Comparison of ENCODE assay signal across 10 cellular contexts in genomic region chr3:127406309-127407025, GRCh38.
DNase-seq lines count a peak whose midpoint lies in the region; ATAC-seq and TF ChIP-seq lines count a peak whose summit lies in the region.
"Had no signal": no experiment of that assay in that cellular context is flagged by ENCODE, and none has a peak within 500 bp of the region (broad histone marks: within the 10 kb centered on the region; RNA-seq: fewer than 3 reads in every experiment).

No MANE protein-coding gene starts in this region.

- H3K27me3 Mint-ChIP-seq in stimulated activated memory B cell treated with anti-CD40 and anti-IgM and Interleukin-4, amounts not matched to agents 10 μg/mL and 1 μg/mL and 100 μg/mL, for 72 hours, result peaks cover 64% of the 10 kb centered on the region

- no peaks in the 10 kb centered on the region for H3K79me2 ChIP-seq in hepatocyte

- intact Hi-C loops in A673 (cut with micrococcal nuclease; ENCODE audit: unreplicated experiment), result no loop called here

- H4K20me1 ChIP-seq in hepatocyte (ENCODE audit: insufficient read depth, poor library complexity, severe bottlenecking), result no peaks in the 10 kb centered on the region

- H3K9me3 ChIP-seq in A673 (ENCODE audit: low read depth, low read length, poor library complexity, severe bottlenecking) (no peaks in the 10 kb centered on the region), hepatocyte (ENCODE audit: low read depth) (no peaks in the 10 kb centered on the region)
- H3K9me3 ChIP-seq: heart right ventricle had no signal

- no TSS peak for BruUV-seq in A673 (replicated peaks; lab: Mats Ljungman, UMichigan)

- H3K4me3 ChIP-seq in A673 (ENCODE audit: low read depth, low read length, poor library complexity, severe bottlenecking) (no peak overlapping the region), hepatocyte (no peak overlapping the region)
- H3K4me3 ChIP-seq: heart right ventricle had no signal

- peak; percentile 32; the same call in 1 of the 2 replicates for TF ChIP-seq CTCF in A673 (conservative IDR thresholded peaks at IDR 0.05; ENCODE audit: low read depth, low read length)
- peak; percentile 48 for TF ChIP-seq CTCF in GM12874 (IDR thresholded peaks at IDR 0.05; ENCODE audit: insufficient read depth, low read depth, low read length)
- peak; percentile 17 for TF ChIP-seq CTCF in hepatocyte (IDR thresholded peaks at IDR 0.05; ENCODE audit: poor library complexity)

- H3K4me2 ChIP-seq in hepatocyte, result no peak overlapping the region

- no peak overlapping the region for H3K4me3 Mint-ChIP-seq in stimulated activated memory B cell treated with anti-CD40 and anti-IgM and Interleukin-4, amounts not matched to agents 10 μg/mL and 1 μg/mL and 100 μg/mL, for 72 hours
- H3K4me3 Mint-ChIP-seq: activated T-cell treated with anti-CD3 and anti-CD28 coated beads, Interleukin-2, amount 50 U/mL, for 72 hours had no signal

- H3K27ac Mint-ChIP-seq in stimulated activated memory B cell treated with anti-CD40 and anti-IgM and Interleukin-4, amounts not matched to agents 10 μg/mL and 1 μg/mL and 100 μg/mL, for 72 hours, result no peak overlapping the region
- H3K27ac Mint-ChIP-seq: activated T-cell treated with anti-CD3 and anti-CD28 coated beads, Interleukin-2, amount 50 U/mL, for 72 hours had no signal

- H3K27me3 ChIP-seq in A673 (replicated peaks; ENCODE audit: insufficient read depth, low read depth, low read length, poor library complexity), result no peaks in the 10 kb centered on the region
- H3K27me3 ChIP-seq in hepatocyte, result no peaks in the 10 kb centered on the region

- H3K9me3 Mint-ChIP-seq in stimulated activated memory B cell treated with anti-CD40 and anti-IgM and Interleukin-4, amounts not matched to agents 10 μg/mL and 1 μg/mL and 100 μg/mL, for 72 hours, result no peaks in the 10 kb centered on the region
- H3K9me3 Mint-ChIP-seq: activated T-cell treated with anti-CD3 and anti-CD28 coated beads, Interleukin-2, amount 50 U/mL, for 72 hours had no signal

- H2AFZ ChIP-seq in hepatocyte, result no peak overlapping the region

- DNase-seq in A673 (ENCODE audit: low spot score) (peak; percentile 23), OCI-M1 (lab: John Stamatoyannopoulos, UW) (peak; percentile 29), hepatocyte (ENCODE audit: low spot score) (peak; percentile 55), NCI-H2227 (lab: John Stamatoyannopoulos, UW; ENCODE audit: unreplicated experiment) (no peak)
- DNase-seq in activated CD4-positive, CD25-positive, alpha-beta regulatory T cell (lab: John Stamatoyannopoulos, UW), result no peak

- POLR2A ChIA-PET in A673 (lab: Charles Lee; ENCODE audit: low non-redundant PET), result no interaction called here

- no peaks in the 10 kb centered on the region for H3K4me1 Mint-ChIP-seq in stimulated activated memory B cell treated with anti-CD40 and anti-IgM and Interleukin-4, amounts not matched to agents 10 μg/mL and 1 μg/mL and 100 μg/mL, for 72 hours

- WGBS in hepatocyte (ENCODE audit: low lambda C conversion rate, missing lambda C conversion rate), result 79% methylated on average over 14 of the region's 14 CpGs

- no peak overlapping the region for H3K27ac ChIP-seq in A673 (ENCODE audit: low read depth, low read length, poor library complexity, severe bottlenecking)
- no peak overlapping the region for H3K27ac ChIP-seq in hepatocyte
- H3K27ac ChIP-seq: heart right ventricle had no signal

- H3K36me3 Mint-ChIP-seq in stimulated activated memory B cell treated with anti-CD40 and anti-IgM and Interleukin-4, amounts not matched to agents 10 μg/mL and 1 μg/mL and 100 μg/mL, for 72 hours, result no peaks in the 10 kb centered on the region

- no peak for ATAC-seq in activated CD4-positive, CD25-positive, alpha-beta regulatory T cell treated with anti-CD3 and anti-CD28 coated beads, Interleukin-2, amount 50 U/mL, for 24 hours
- ATAC-seq in stimulated activated memory B cell treated with anti-CD40 and anti-IgM and Interleukin-4, amounts not matched to agents 10 μg/mL and 1 μg/mL and 100 μg/mL, for 72 hours, result no peak
- ATAC-seq: heart right ventricle had no signal

- CTCF ChIA-PET in A673 (lab: Charles Lee), result no interaction called here

- H3K36me3 ChIP-seq in A673 (ENCODE audit: insufficient read depth, low read length, poor library complexity, severe bottlenecking) (no peaks in the 10 kb centered on the region), hepatocyte (replicated peaks; ENCODE audit: insufficient read depth, low read depth) (no peaks in the 10 kb centered on the region)
- H3K36me3 ChIP-seq: heart right ventricle had no signal

- H3K4me1 ChIP-seq in A673 (ENCODE audit: insufficient read depth, low read length, poor library complexity, severe bottlenecking) (no peaks in the 10 kb centered on the region), hepatocyte (ENCODE audit: insufficient read depth) (no peaks in the 10 kb centered on the region)
- H3K4me1 ChIP-seq: heart right ventricle had no signal

- H3K9me2 ChIP-seq in hepatocyte (replicated peaks; ENCODE audit: insufficient read depth), result no peaks in the 10 kb centered on the region

Comparison
In these comparisons a context has a peak if more than half of its experiments do, and no peak if none do; other contexts are left out.
1. DNase-seq: peak in A673 (single experiment), OCI-M1 (single experiment) and hepatocyte (single experiment); none in NCI-H2227 (single experiment) and activated CD4-positive, CD25-positive, alpha-beta regulatory T cell (0 of 4).
2. Peak in every context shown above with its lines, with median percentiles within 50 percentile points of each other: CTCF ChIP-seq.